Comparison of ENCODE assay signal across 8 cellular contexts in the genomic region with DNA sequence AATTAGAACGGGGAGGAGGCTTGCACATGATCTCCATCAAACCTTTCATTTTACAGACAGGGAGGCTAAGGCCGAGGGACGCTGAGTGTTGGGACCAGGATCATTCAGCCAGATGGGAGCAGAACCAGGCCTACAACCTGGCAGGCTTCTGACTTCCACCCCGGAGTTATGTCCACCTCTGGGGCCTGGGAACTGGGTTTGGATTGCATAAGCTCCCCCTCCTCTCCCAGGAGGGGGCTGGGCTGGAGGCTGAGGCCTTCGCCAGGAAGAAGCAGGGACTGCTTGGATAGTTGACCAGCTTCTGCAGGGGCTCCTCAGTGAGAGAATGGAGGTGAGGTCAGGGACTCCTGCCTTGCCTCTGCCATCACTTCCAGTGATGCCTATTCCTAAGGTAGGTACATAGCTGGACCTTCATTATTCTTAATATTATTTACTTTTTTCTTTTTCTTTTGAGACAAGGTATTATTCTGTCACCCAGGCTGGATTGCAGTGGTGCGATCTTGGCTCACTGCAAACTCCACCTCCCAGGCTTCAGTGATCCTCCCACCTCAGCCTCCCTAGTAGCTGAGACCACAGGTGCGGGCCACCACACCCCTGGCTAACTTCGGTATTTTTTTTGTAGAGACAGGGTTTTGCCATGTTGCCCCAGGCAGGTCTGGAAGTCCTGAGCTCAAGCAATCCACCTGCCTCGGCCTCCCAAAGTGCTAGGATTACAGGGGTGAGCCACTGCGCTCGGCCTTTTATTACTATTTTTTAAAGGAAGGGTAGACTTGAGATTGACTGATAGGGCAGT. TPM values are rescaled to one million over a fixed set of nuclear protein-coding genes. Genes with fewer than 3 reads are reported as not detected.
DNase-seq lines count a peak whose midpoint lies in the region; TF ChIP-seq lines count a peak whose summit lies in the region.

No MANE protein-coding gene starts in this region.

- TF ChIP-seq POLR2A in transverse colon (IDR thresholded peaks at IDR 0.05): no peak

- H3K4me3 ChIP-seq in transverse colon: peak overlapping the region in 1 of 4 donors; percentile 90

- peaks cover 40% of the 10 kb centered on the region for H3K4me1 Mint-ChIP-seq in activated naive CD4-positive, alpha-beta T cell treated with anti-CD3 and anti-CD28 coated beads, Interleukin-2, amount 10 ng/mL, durations not matched to agents 7 days and 5 days
- H3K4me1 Mint-ChIP-seq in immature natural killer cell: peaks cover 48 to 56% of the 10 kb centered on the region in 2 donors

- peaks cover 14% of the 10 kb centered on the region for H3K27me3 Mint-ChIP-seq in activated naive CD4-positive, alpha-beta T cell treated with anti-CD3 and anti-CD28 coated beads, Interleukin-2, amount 10 ng/mL, durations not matched to agents 7 days and 5 days
- peaks cover 2 to 10% (median 8%) of the 10 kb centered on the region in 3 donors for H3K27me3 Mint-ChIP-seq in immature natural killer cell (ENCODE audit: low read depth in 3 of 3)

- in situ Hi-C loops in transverse colon (cut with MboI; ENCODE audit: low pct_ligation_motif_present in 1 of 4, low pct_unique_long_range_greater_than_20kb in 1 of 4, low sequenced_read_pairs in 3 of 4): no loop called here

- peaks cover 0 to 12% (median 2%) of the 10 kb centered on the region in 4 donors for H3K4me1 ChIP-seq in transverse colon

- no peaks in the 10 kb centered on the region for H3K36me3 ChIP-seq in transverse colon

- CTCF ChIA-PET in activated naive CD4-positive, alpha-beta T cell treated with anti-CD3 and anti-CD28 coated beads, Interleukin-2, amount 10 ng/mL, durations not matched to agents 7 days and 5 days (lab: Charles Lee): interaction anchor here (0.8 to 1.5 kb wide), 4 partner anchors 73 to 399 kb away, joined by 3 read pairs; no protein-coding TSS in a partner anchor

- intact Hi-C loops in transverse colon (cut with DNase I; ENCODE audit: low total_unique reads): no loop called here

- no peaks in the 10 kb centered on the region for H3K27me3 ChIP-seq in transverse colon

- H3K9me3 Mint-ChIP-seq in activated naive CD4-positive, alpha-beta T cell treated with anti-CD3 and anti-CD28 coated beads, Interleukin-2, amount 10 ng/mL, durations not matched to agents 7 days and 5 days: no peaks in the 10 kb centered on the region
- no peaks in the 10 kb centered on the region for H3K9me3 Mint-ChIP-seq in immature natural killer cell

- H3K9me3 ChIP-seq in transverse colon: no peaks in the 10 kb centered on the region

- TF ChIP-seq EP300 in transverse colon (IDR thresholded peaks at IDR 0.05; ENCODE audit: low read depth): no peak

- H3K36me3 Mint-ChIP-seq in activated naive CD4-positive, alpha-beta T cell treated with anti-CD3 and anti-CD28 coated beads, Interleukin-2, amount 10 ng/mL, durations not matched to agents 7 days and 5 days: peaks cover 10% of the 10 kb centered on the region
- no peaks in the 10 kb centered on the region for H3K36me3 Mint-ChIP-seq in immature natural killer cell

- H3K27ac Mint-ChIP-seq in activated naive CD4-positive, alpha-beta T cell treated with anti-CD3 and anti-CD28 coated beads, Interleukin-2, amount 10 ng/mL, durations not matched to agents 7 days and 5 days: peak overlapping the region; percentile 91
- H3K27ac Mint-ChIP-seq in immature natural killer cell: peak overlapping the region; percentile 92 to 98 (median 95)

- 75 to 81% methylated on average over 6 to 11 of the region's 11 CpGs for WGBS in transverse colon (ENCODE audit: low coverage in 1 of 2), 2 donors

- DNase-seq in activated naive CD4-positive, alpha-beta T cell treated with anti-CD3 and anti-CD28 coated beads, Interleukin-2, amount 10 ng/mL, durations not matched to agents 7 days and 5 days: no peak
- no peak for DNase-seq in activated naive CD4-positive, alpha-beta T cell treated with anti-CD3 and anti-CD28 coated beads, Interleukin-2, amount 50 U/mL, for 16 hours
- DNase-seq in UCSD-AML1 (lab: John Stamatoyannopoulos, UW; ENCODE audit: unreplicated experiment): peak; percentile 7
- DNase-seq in immature natural killer cell: no peak
- DNase-seq in transverse colon: peak; percentile 9
- no peak for DNase-seq in COLO668 (lab: John Stamatoyannopoulos, UW; ENCODE audit: unreplicated experiment)
- no peak for DNase-seq in hepatic stellate cell (ENCODE audit: low spot score)
- DNase-seq in NCI-H226: no peak

- H3K4me3 Mint-ChIP-seq in activated naive CD4-positive, alpha-beta T cell treated with anti-CD3 and anti-CD28 coated beads, Interleukin-2, amount 10 ng/mL, durations not matched to agents 7 days and 5 days: peak overlapping the region; percentile 95
- H3K4me3 Mint-ChIP-seq in immature natural killer cell: peak overlapping the region; percentile 79 to 94 (median 93)

- H3K27ac ChIP-seq in transverse colon: peak overlapping the region in 1 of 4 donors; percentile 71

- no peak for TF ChIP-seq CTCF in transverse colon (IDR thresholded peaks at IDR 0.05)

RNA-seq across cellular contexts. Expression of a gene that starts 1.3 kb away (rescaled TPM):
- polyA plus RNA-seq in immature natural killer cell: 10 to 100 TPM; 50.1 to 54.3 (median 51.8) TPM
- 1 to 10 TPM in 3 of 4 donors, not detected in 1; 1.5 to 5.9 (median 3.1) TPM for total RNA-seq in transverse colon

Comparison
In these comparisons a context has a peak if more than half of its experiments do, and no peak if none do; other contexts are left out.
1. DNase-seq: peak in UCSD-AML1 (single experiment) and transverse colon (single experiment); none in activated naive CD4-positive, alpha-beta T cell treated with anti-CD3 and anti-CD28 coated beads, Interleukin-2, amount 10 ng/mL, durations not matched to agents 7 days and 5 days (single experiment), activated naive CD4-positive, alpha-beta T cell treated with anti-CD3 and anti-CD28 coated beads, Interleukin-2, amount 50 U/mL, for 16 hours (single experiment), immature natural killer cell (0 of 3), COLO668 (single experiment), hepatic stellate cell (single experiment) and NCI-H226 (single experiment).